Comparison of ENCODE assay signal across 1 cellular context in the genomic region with DNA sequence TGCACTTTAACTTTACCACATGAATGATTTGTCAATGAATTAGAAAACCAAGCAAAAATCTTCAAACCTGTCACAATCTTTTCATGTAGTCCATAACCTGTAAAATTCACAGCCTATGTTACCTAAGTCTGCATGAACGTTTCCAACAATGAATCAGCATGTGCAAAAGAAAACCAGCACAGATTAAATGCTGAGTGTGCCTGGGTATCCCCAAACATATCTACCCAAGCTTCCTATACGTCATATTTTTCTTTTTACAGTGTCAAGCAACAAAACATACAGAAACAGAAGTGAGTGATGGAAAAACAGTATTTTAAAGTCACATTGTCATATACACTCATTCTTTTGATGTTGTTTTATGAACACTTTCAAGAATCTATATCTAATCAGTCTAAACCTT.
TF ChIP-seq lines count a peak whose summit lies in the region.

No MANE protein-coding gene starts in this region.

TF ChIP-seq in endothelial cell of umbilical vein, 7 proteins besides CTCF, POLR2A, EP300 and RAD21:
- TF ChIP-seq POLR2AphosphoS5 (IDR thresholded peaks at IDR 0.05; ENCODE audit: insufficient read depth, low read depth, low read length): no peak
